In genomic region chr17:75898065-75898464, GRCh38 we compare ENCODE assay signal across 1 cellular context.
TF ChIP-seq lines count a peak whose summit lies in the region.

No MANE protein-coding gene starts in this region.

TF ChIP-seq in IMR-90, 13 proteins besides CTCF, POLR2A, EP300 and RAD21:
- TF ChIP-seq RFX5 (IDR thresholded peaks at IDR 0.05; ENCODE audit: low read depth, low read length) (no peak), NFE2L2 (IDR thresholded peaks at IDR 0.05; ENCODE audit: low read depth, low read length) (no peak)
